Comparison of ENCODE assay signal across 1 cellular context in the genomic region with DNA sequence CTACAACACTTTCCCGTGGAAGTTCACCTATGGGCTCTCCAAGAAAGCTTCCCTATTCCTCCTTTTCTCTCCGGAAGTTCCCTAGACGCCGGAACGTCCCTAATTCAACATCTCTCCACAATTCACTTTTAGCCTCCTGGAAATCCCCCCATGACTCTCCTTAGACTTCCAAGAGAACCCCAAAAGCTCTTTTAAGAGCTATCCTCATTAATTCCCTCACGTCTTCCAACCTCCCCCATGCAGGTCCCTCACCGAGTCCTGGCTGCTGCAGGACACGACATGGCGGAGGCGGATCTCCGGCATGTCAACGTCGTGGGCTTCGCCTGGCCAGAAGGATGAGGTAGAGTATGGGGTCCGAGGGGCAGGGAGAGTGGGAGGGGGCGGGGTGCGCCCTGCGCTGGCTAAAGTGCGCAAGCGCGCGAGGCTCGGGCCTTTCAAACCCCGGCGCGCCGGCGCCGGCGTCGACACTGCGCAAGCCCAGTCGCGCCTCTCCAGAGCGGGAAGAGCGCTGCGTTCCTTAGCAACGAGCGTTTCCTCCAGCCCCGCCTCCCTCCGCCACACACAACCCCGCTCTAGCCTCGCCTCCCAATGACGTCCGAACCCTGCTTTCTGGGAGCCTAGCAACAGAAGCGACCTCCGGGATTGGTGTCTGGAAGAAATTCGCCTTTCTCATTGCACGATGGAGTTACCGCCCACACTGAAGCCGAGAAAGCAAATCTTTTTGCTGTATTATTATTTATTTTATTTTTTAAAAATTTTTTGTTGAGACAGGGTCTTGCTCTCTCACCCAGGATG.
TF ChIP-seq lines count a peak whose summit lies in the region.

PINLYP (plus strand) TSS at position 646 of the 795 bp plus-strand sequence. CDS start 1,391 bp downstream, outside the sequence.
XRCC1 (minus strand) TSS at position 372 of the 795 bp plus-strand sequence; CDS start at position 303, 69 bp downstream.

TF ChIP-seq in HEK293, 187 proteins besides CTCF, POLR2A, EP300 and RAD21 (continued from another document and continues in another):
- TF ChIP-seq ZNF518A (tag by site-specific recombination; conservative IDR thresholded peaks at IDR 0.05; ENCODE audit: low read depth) = peak; percentile 41; the same call in 1 of the 2 replicates
- no peak; the same call in 1 of the 2 replicates for TF ChIP-seq ZBTB20 (tag by site-specific recombination; IDR thresholded peaks at IDR 0.05)
- no peak for TF ChIP-seq ZNF544 (tag by site-specific recombination; IDR thresholded peaks at IDR 0.05)
- TF ChIP-seq REPIN1 (tag by site-specific recombination; IDR thresholded peaks at IDR 0.05; ENCODE audit: low read depth) = no peak; the same call in 1 of the 2 replicates
- TF ChIP-seq, protein P1, sequence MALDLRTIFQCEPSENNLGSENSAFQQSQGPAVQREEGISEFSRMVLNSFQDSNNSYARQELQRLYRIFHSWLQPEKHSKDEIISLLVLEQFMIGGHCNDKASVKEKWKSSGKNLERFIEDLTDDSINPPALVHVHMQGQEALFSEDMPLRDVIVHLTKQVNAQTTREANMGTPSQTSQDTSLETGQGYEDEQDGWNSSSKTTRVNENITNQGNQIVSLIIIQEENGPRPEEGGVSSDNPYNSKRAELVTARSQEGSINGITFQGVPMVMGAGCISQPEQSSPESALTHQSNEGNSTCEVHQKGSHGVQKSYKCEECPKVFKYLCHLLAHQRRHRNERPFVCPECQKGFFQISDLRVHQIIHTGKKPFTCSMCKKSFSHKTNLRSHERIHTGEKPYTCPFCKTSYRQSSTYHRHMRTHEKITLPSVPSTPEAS (tag by site-specific recombination; IDR thresholded peaks at IDR 0.05) = no peak
- no peak for TF ChIP-seq ZNF830 (tag by site-specific recombination; IDR thresholded peaks at IDR 0.05; ENCODE audit: low read depth)
- TF ChIP-seq ZNF626 (tag by site-specific recombination; IDR thresholded peaks at IDR 0.05) = no peak
- peak; percentile 35; the same call in 1 of the 2 replicates for TF ChIP-seq ZNF645 (tag by site-specific recombination; IDR thresholded peaks at IDR 0.05)
- no peak for TF ChIP-seq ZNF211 (tag by site-specific recombination; IDR thresholded peaks at IDR 0.05; ENCODE audit: low read depth)
- no peak for TF ChIP-seq ZNF837 (tag by site-specific recombination; IDR thresholded peaks at IDR 0.05)
- TF ChIP-seq ZNF791 (tag by site-specific recombination; IDR thresholded peaks at IDR 0.05) = no peak
- TF ChIP-seq, protein P2, sequence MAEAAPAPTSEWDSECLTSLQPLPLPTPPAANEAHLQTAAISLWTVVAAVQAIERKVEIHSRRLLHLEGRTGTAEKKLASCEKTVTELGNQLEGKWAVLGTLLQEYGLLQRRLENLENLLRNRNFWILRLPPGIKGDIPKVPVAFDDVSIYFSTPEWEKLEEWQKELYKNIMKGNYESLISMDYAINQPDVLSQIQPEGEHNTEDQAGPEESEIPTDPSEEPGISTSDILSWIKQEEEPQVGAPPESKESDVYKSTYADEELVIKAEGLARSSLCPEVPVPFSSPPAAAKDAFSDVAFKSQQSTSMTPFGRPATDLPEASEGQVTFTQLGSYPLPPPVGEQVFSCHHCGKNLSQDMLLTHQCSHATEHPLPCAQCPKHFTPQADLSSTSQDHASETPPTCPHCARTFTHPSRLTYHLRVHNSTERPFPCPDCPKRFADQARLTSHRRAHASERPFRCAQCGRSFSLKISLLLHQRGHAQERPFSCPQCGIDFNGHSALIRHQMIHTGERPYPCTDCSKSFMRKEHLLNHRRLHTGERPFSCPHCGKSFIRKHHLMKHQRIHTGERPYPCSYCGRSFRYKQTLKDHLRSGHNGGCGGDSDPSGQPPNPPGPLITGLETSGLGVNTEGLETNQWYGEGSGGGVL (tag by site-specific recombination; IDR thresholded peaks at IDR 0.05) = 0 out of 2 replicates have a peak, but pooled peaks have one; percentile 4
- no peak for TF ChIP-seq ZNF747 (tag by site-specific recombination; IDR thresholded peaks at IDR 0.05)
- TF ChIP-seq, protein P3, sequence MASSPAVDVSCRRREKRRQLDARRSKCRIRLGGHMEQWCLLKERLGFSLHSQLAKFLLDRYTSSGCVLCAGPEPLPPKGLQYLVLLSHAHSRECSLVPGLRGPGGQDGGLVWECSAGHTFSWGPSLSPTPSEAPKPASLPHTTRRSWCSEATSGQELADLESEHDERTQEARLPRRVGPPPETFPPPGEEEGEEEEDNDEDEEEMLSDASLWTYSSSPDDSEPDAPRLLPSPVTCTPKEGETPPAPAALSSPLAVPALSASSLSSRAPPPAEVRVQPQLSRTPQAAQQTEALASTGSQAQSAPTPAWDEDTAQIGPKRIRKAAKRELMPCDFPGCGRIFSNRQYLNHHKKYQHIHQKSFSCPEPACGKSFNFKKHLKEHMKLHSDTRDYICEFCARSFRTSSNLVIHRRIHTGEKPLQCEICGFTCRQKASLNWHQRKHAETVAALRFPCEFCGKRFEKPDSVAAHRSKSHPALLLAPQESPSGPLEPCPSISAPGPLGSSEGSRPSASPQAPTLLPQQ (tag by site-specific recombination; IDR thresholded peaks at IDR 0.05) = peak; percentile 68; the same call in 1 of the 2 replicates
- TF ChIP-seq, protein P4, sequence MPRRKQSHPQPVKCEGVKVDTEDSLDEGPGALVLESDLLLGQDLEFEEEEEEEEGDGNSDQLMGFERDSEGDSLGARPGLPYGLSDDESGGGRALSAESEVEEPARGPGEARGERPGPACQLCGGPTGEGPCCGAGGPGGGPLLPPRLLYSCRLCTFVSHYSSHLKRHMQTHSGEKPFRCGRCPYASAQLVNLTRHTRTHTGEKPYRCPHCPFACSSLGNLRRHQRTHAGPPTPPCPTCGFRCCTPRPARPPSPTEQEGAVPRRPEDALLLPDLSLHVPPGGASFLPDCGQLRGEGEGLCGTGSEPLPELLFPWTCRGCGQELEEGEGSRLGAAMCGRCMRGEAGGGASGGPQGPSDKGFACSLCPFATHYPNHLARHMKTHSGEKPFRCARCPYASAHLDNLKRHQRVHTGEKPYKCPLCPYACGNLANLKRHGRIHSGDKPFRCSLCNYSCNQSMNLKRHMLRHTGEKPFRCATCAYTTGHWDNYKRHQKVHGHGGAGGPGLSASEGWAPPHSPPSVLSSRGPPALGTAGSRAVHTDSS (tag by site-specific recombination; IDR thresholded peaks at IDR 0.05) = peak; percentile 87
- no peak for TF ChIP-seq ZNF768 (tag by site-specific recombination; IDR thresholded peaks at IDR 0.05)
- TF ChIP-seq KLF7 (tag by site-specific recombination; IDR thresholded peaks at IDR 0.05; ENCODE audit: borderline replicate concordance) = 0 out of 2 replicates have a peak, but pooled peaks have one; percentile 59
- no peak for TF ChIP-seq HIC1 (tag by site-specific recombination; IDR thresholded peaks at IDR 0.05)
- TF ChIP-seq, protein P5, sequence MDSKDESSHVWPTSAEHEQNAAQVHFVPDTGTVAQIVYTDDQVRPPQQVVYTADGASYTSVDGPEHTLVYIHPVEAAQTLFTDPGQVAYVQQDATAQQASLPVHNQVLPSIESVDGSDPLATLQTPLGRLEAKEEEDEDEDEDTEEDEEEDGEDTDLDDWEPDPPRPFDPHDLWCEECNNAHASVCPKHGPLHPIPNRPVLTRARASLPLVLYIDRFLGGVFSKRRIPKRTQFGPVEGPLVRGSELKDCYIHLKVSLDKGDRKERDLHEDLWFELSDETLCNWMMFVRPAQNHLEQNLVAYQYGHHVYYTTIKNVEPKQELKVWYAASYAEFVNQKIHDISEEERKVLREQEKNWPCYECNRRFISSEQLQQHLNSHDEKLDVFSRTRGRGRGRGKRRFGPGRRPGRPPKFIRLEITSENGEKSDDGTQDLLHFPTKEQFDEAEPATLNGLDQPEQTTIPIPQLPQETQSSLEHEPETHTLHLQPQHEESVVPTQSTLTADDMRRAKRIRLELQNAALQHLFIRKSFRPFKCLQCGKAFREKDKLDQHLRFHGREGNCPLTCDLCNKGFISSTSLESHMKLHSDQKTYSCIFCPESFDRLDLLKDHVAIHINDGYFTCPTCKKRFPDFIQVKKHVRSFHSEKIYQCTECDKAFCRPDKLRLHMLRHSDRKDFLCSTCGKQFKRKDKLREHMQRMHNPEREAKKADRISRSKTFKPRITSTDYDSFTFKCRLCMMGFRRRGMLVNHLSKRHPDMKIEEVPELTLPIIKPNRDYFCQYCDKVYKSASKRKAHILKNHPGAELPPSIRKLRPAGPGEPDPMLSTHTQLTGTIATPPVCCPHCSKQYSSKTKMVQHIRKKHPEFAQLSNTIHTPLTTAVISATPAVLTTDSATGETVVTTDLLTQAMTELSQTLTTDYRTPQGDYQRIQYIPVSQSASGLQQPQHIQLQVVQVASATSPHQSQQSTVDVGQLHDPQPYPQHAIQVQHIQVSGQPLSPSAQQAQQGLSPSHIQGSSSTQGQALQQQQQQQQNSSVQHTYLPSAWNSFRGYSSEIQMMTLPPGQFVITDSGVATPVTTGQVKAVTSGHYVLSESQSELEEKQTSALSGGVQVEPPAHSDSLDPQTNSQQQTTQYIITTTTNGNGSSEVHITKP (tag by site-specific recombination; IDR thresholded peaks at IDR 0.05) = peak; percentile 77
- 0 out of 2 replicates have a peak, but pooled peaks have one; percentile 29 for TF ChIP-seq ZNF24 (tag by site-specific recombination; IDR thresholded peaks at IDR 0.05)
- TF ChIP-seq ZBTB1 (tag by site-specific recombination; IDR thresholded peaks at IDR 0.05) = no peak
- TF ChIP-seq ZFP69B (tag by site-specific recombination; IDR thresholded peaks at IDR 0.05) = peak; percentile 72; the same call in 1 of the 2 replicates
- no peak for TF ChIP-seq RBAK (tag by site-specific recombination; IDR thresholded peaks at IDR 0.05)
- TF ChIP-seq ZBTB49 (tag by site-specific recombination; IDR thresholded peaks at IDR 0.05; ENCODE audit: low read depth) = no peak
- TF ChIP-seq ZNF707 (tag by site-specific recombination; IDR thresholded peaks at IDR 0.05) = no peak
